Comparison of ENCODE assay signal across 19 cellular contexts in genomic region chr12:49066120-49066519, GRCh38. TPM values are rescaled to one million over a fixed set of nuclear protein-coding genes. Genes with fewer than 3 reads are reported as not detected.
DNase-seq lines count a peak whose midpoint lies in the region; ATAC-seq, FAIRE-seq and TF ChIP-seq lines count a peak whose summit lies in the region.
"Had no signal": no experiment of that assay in that cellular context is flagged by ENCODE, and none has a peak within 500 bp of the region (broad histone marks: within the 10 kb centered on the region; RNA-seq: fewer than 3 reads in every experiment).

No MANE protein-coding gene starts in this region.

- H3K27ac Mint-ChIP-seq in IgD-negative memory B cell (peak overlapping the region in 2 of 3 donors; percentile 6 to 86), endodermal cell (peak overlapping the region; percentile 74)
- H3K27ac Mint-ChIP-seq in natural killer cell treated with Interleukin-12 subunit alpha and Interleukin-12 subunit beta and Interleukin-15 and Interleukin-18, amount 100 ng/mL, for 72 hours, result no peak overlapping the region
- H3K27ac Mint-ChIP-seq: H9 had no signal

- H3K9me3 ChIP-seq in endodermal cell (ENCODE audit: control insufficient read depth, low read length), result no peaks in the 10 kb centered on the region
- no peaks in the 10 kb centered on the region for H3K9me3 ChIP-seq in small intestine (ENCODE audit: control insufficient read depth, low read depth)
- H3K9me3 ChIP-seq: BE2C had no signal

- intact Hi-C loops in cardiac septum (cut with DNase I) (no loop called here), Right ventricle myocardium superior (cut with DNase I) (loop anchor here (5.0 kb wide), 1 partner anchor 46 kb away; the partner anchor contains the start of gene LMBR1L), posterior vena cava (cut with DNase I) (no loop called here)

- no peak for ATAC-seq in Right ventricle myocardium superior (ENCODE audit: poor library complexity)
- no peak for ATAC-seq in natural killer cell treated with Interleukin-12 subunit alpha and Interleukin-12 subunit beta and Interleukin-15 and Interleukin-18, amount 100 ng/mL, for 72 hours
- ATAC-seq: HepG2 had no signal

- H3K4me1 ChIP-seq in endodermal cell (ENCODE audit: control insufficient read depth, insufficient read depth, low read length) (no peaks in the 10 kb centered on the region), small intestine (ENCODE audit: control insufficient read depth in 2 of 2, insufficient read depth in 1 of 2, low read depth in 1 of 2, low read length in 1 of 2) (peaks cover 0 to 4% of the 10 kb centered on the region in 2 donors)
- H3K4me1 ChIP-seq: BE2C had no signal

- TF ChIP-seq CTCF in endodermal cell (conservative IDR thresholded peaks at IDR 0.05), result no peak

- H3K4me3 Mint-ChIP-seq in IgD-negative memory B cell (peak overlapping the region in 1 of 4 donors; percentile 54), endodermal cell (no peak overlapping the region)
- no peak overlapping the region for H3K4me3 Mint-ChIP-seq in natural killer cell treated with Interleukin-12 subunit alpha and Interleukin-12 subunit beta and Interleukin-15 and Interleukin-18, amount 100 ng/mL, for 72 hours
- H3K4me3 Mint-ChIP-seq: H9 had no signal

- no peak overlapping the region for H3K9ac ChIP-seq in endodermal cell (ENCODE audit: extremely low read depth, low read length, poor library complexity, severe bottlenecking)

- H3K27ac ChIP-seq in endodermal cell (ENCODE audit: low read depth, low read length) (no peak overlapping the region), small intestine (ENCODE audit: low read depth in 1 of 2, low read length in 1 of 2) (no peak overlapping the region)
- H3K27ac ChIP-seq: C4-2B had no signal

- H3K36me3 Mint-ChIP-seq in IgD-negative memory B cell, result peaks cover 2% of the 10 kb centered on the region
- no peaks in the 10 kb centered on the region for H3K36me3 Mint-ChIP-seq in endodermal cell (ENCODE audit: low read depth)
- H3K36me3 Mint-ChIP-seq in natural killer cell treated with Interleukin-12 subunit alpha and Interleukin-12 subunit beta and Interleukin-15 and Interleukin-18, amount 100 ng/mL, for 72 hours, result peaks cover 7% of the 10 kb centered on the region

- no peaks in the 10 kb centered on the region for H3K36me3 ChIP-seq in endodermal cell (ENCODE audit: control insufficient read depth, insufficient read depth, low read length)
- no peaks in the 10 kb centered on the region for H3K36me3 ChIP-seq in small intestine (ENCODE audit: control insufficient read depth in 2 of 2, insufficient read depth in 2 of 2, low read length in 2 of 2)
- H3K36me3 ChIP-seq: BE2C had no signal

- 27 to 58% methylated on average over 2 to 4 of the region's 4 CpGs for WGBS in endodermal cell (ENCODE audit: insufficient coverage in 1 of 2, insufficient read length in 1 of 2), 2 experiments
- WGBS in small intestine, 3 donors, result 80 to 85% (median 82%) methylated on average over 4 of the region's 4 CpGs

- FAIRE-seq in small intestine (lab: Jason Lieb, UNC), result no peak
- FAIRE-seq: A204.1, HepG2 had no signal

- H3K27me3 ChIP-seq in endodermal cell (ENCODE audit: control insufficient read depth, insufficient read depth, low read length, poor library complexity, severe bottlenecking) (peaks cover 12% of the 10 kb centered on the region), small intestine (ENCODE audit: control insufficient read depth in 2 of 2, insufficient read depth in 2 of 2, low read length in 2 of 2) (no peaks in the 10 kb centered on the region)
- H3K27me3 ChIP-seq: BE2C had no signal

- H3K9me3 Mint-ChIP-seq in IgD-negative memory B cell (no peaks in the 10 kb centered on the region), endodermal cell (no peaks in the 10 kb centered on the region)
- no peaks in the 10 kb centered on the region for H3K9me3 Mint-ChIP-seq in natural killer cell treated with Interleukin-12 subunit alpha and Interleukin-12 subunit beta and Interleukin-15 and Interleukin-18, amount 100 ng/mL, for 72 hours
- H3K9me3 Mint-ChIP-seq: CD4-positive, alpha-beta memory T cell; H9 had no signal

- H3K4me1 Mint-ChIP-seq in IgD-negative memory B cell (peaks cover 18 to 25% (median 22%) of the 10 kb centered on the region in 3 donors), endodermal cell (peaks cover 11% of the 10 kb centered on the region)
- peaks cover 31 to 33% of the 10 kb centered on the region in 2 donors for H3K4me1 Mint-ChIP-seq in natural killer cell treated with Interleukin-12 subunit alpha and Interleukin-12 subunit beta and Interleukin-15 and Interleukin-18, amount 100 ng/mL, for 72 hours (ENCODE audit: low read depth in 2 of 2)

- DNase-seq in cardiac septum (ENCODE audit: low spot score), result peak; percentile 27
- no peak for DNase-seq in Right ventricle myocardium superior
- DNase-seq in endodermal cell, result peak; percentile 69
- DNase-seq in posterior vena cava (ENCODE audit: low spot score), result peak; percentile 17
- no peak for DNase-seq in small intestine
- DNase-seq in NCI-H526 (lab: John Stamatoyannopoulos, UW), result no peak
- DNase-seq in natural killer cell treated with Interleukin-12 subunit alpha and Interleukin-12 subunit beta and Interleukin-15 and Interleukin-18, amount 100 ng/mL, for 72 hours (ENCODE audit: low spot score), result no peak
- DNase-seq: ACHN; BE2C; Calu3; CD4-positive, alpha-beta memory T cell; DMS79 treated with DMSO at 0.1 percent for 48 hours; GF-D8; GOT3; H9 had no signal

- H3K4me3 ChIP-seq in endodermal cell (ENCODE audit: low read length) (no peak overlapping the region), small intestine (ENCODE audit: low read depth in 1 of 2, low read length in 2 of 2) (no peak overlapping the region)

- no peaks in the 10 kb centered on the region for H3K27me3 Mint-ChIP-seq in IgD-negative memory B cell
- peaks cover 13% of the 10 kb centered on the region for H3K27me3 Mint-ChIP-seq in endodermal cell (ENCODE audit: insufficient read depth)
- no peaks in the 10 kb centered on the region for H3K27me3 Mint-ChIP-seq in natural killer cell treated with Interleukin-12 subunit alpha and Interleukin-12 subunit beta and Interleukin-15 and Interleukin-18, amount 100 ng/mL, for 72 hours
- H3K27me3 Mint-ChIP-seq: CD4-positive, alpha-beta memory T cell had no signal

RNA-seq across cellular contexts. Expression of gene RHEBL1, which starts 3.7 kb away (rescaled TPM):
- total RNA-seq in cardiac septum (0.38 TPM), Right ventricle myocardium superior (0.48 TPM), endodermal cell (1 to 10 TPM; 2.5 to 3.2 TPM), posterior vena cava (under 1 TPM in 1 of 2 donors, not detected in 1; 0.38 TPM)
- polyA plus RNA-seq in IgD-negative memory B cell (3.2 TPM), small intestine (1 to 10 TPM in 2 of 3 donors, not detected in 1; 1.2 to 1.4 TPM)
- polyA plus RNA-seq in endodermal cell (2013, experiment 1 of 2), result 4.1 TPM
- polyA plus RNA-seq in endodermal cell (2013, experiment 2 of 2), result 3.7 TPM
- 10 to 100 TPM; 21.9 to 28.9 TPM for total RNA-seq in natural killer cell treated with Interleukin-12 subunit alpha and Interleukin-12 subunit beta and Interleukin-15 and Interleukin-18, amount 100 ng/mL, for 72 hours

RNA-seq across cellular contexts. Expression of gene KMT2D, which starts 5.5 kb away (rescaled TPM):
- total RNA-seq in cardiac septum (63.8 TPM), Right ventricle myocardium superior (38.1 TPM), endodermal cell (100 to 1,000 TPM; 118 to 123 TPM), posterior vena cava (10 to 100 TPM; 59.5 to 63.3 TPM)
- polyA plus RNA-seq in IgD-negative memory B cell (19.7 TPM), small intestine (10 to 100 TPM in 2 of 3 donors, 1 to 10 TPM in 1; 5.4 to 34.8 (median 10.7) TPM)
- polyA plus RNA-seq in endodermal cell (2013, experiment 1 of 2), result 30.1 TPM
- 36.6 TPM for polyA plus RNA-seq in endodermal cell (2013, experiment 2 of 2)
- total RNA-seq in natural killer cell treated with Interleukin-12 subunit alpha and Interleukin-12 subunit beta and Interleukin-15 and Interleukin-18, amount 100 ng/mL, for 72 hours, result 100 to 1,000 TPM; 120 to 199 TPM

RNA-seq across cellular contexts. Expression of gene DHH, which starts 28.5 kb away (rescaled TPM):
- total RNA-seq in cardiac septum (1.6 TPM), Right ventricle myocardium superior (0.32 TPM), endodermal cell (under 1 TPM; 0.15 to 0.51 TPM), posterior vena cava (1 to 10 TPM in 1 of 2 donors, under 1 TPM in 1; 0.93 to 2.7 TPM)
- polyA plus RNA-seq in IgD-negative memory B cell (not detected), small intestine (1 to 10 TPM in 1 of 3 donors, not detected in 2; 2.3 TPM)
- 0.18 TPM for polyA plus RNA-seq in endodermal cell (2013, experiment 1 of 2)
- 0.21 TPM for polyA plus RNA-seq in endodermal cell (2013, experiment 2 of 2)
- total RNA-seq in natural killer cell treated with Interleukin-12 subunit alpha and Interleukin-12 subunit beta and Interleukin-15 and Interleukin-18, amount 100 ng/mL, for 72 hours, result under 1 TPM; 0.24 to 0.31 TPM
- total RNA-seq: Calu3, HepG2 had no signal
- polyA plus RNA-seq: CD4-positive, alpha-beta memory T cell; HepG2 had no signal

RNA-seq across cellular contexts. Expression of gene LMBR1L, which starts 44.5 kb away (rescaled TPM):
- 33.3 TPM for total RNA-seq in cardiac septum
- total RNA-seq in Right ventricle myocardium superior, result 30.0 TPM
- polyA plus RNA-seq in IgD-negative memory B cell, result 37.3 TPM
- 10 to 100 TPM; 89.5 to 98.6 TPM for total RNA-seq in endodermal cell
- 124 TPM for polyA plus RNA-seq in endodermal cell (2013, experiment 1 of 2)
- 83.6 TPM for polyA plus RNA-seq in endodermal cell (2013, experiment 2 of 2)
- total RNA-seq in posterior vena cava, result 10 to 100 TPM; 37.7 to 40.8 TPM
- polyA plus RNA-seq in small intestine, result 100 to 1,000 TPM in 1 of 3 donors, 10 to 100 TPM in 2; 27.6 to 110 (median 65.4) TPM
- 10 to 100 TPM; 55.4 to 74.9 TPM for total RNA-seq in natural killer cell treated with Interleukin-12 subunit alpha and Interleukin-12 subunit beta and Interleukin-15 and Interleukin-18, amount 100 ng/mL, for 72 hours

RNA-seq across cellular contexts. Expression of gene PRKAG1, which starts 47.5 kb away (rescaled TPM):
- 80.4 TPM for total RNA-seq in cardiac septum
- total RNA-seq in Right ventricle myocardium superior, result 92.8 TPM
- polyA plus RNA-seq in IgD-negative memory B cell, result 45.6 TPM
- total RNA-seq in endodermal cell, result 10 to 100 TPM; 27.6 to 38.1 TPM
- 45.4 TPM for polyA plus RNA-seq in endodermal cell (2013, experiment 1 of 2)
- polyA plus RNA-seq in endodermal cell (2013, experiment 2 of 2), result 36.6 TPM
- total RNA-seq in posterior vena cava, result 10 to 100 TPM; 52.2 to 57.3 TPM
- polyA plus RNA-seq in small intestine, result 10 to 100 TPM; 50.0 to 60.6 (median 60.5) TPM
- 10 to 100 TPM; 63.4 to 70.3 TPM for total RNA-seq in natural killer cell treated with Interleukin-12 subunit alpha and Interleukin-12 subunit beta and Interleukin-15 and Interleukin-18, amount 100 ng/mL, for 72 hours

Comparison
In these comparisons a context has a peak if more than half of its experiments do, and no peak if none do; other contexts are left out.
1. DNase-seq: peak in cardiac septum (single experiment), endodermal cell (single experiment) and posterior vena cava (single experiment); none in Right ventricle myocardium superior (single experiment), small intestine (single experiment), NCI-H526 (0 of 2) and natural killer cell treated with Interleukin-12 subunit alpha and Interleukin-12 subunit beta and Interleukin-15 and Interleukin-18, amount 100 ng/mL, for 72 hours (single experiment).
2. H3K27ac Mint-ChIP-seq: peak in IgD-negative memory B cell (2 of 3) and endodermal cell (single experiment); none in natural killer cell treated with Interleukin-12 subunit alpha and Interleukin-12 subunit beta and Interleukin-15 and Interleukin-18, amount 100 ng/mL, for 72 hours (0 of 2).
3. RNA of gene RHEBL1, which starts 3.7 kb away (total RNA-seq): 21.9 to 28.9 TPM in natural killer cell treated with Interleukin-12 subunit alpha and Interleukin-12 subunit beta and Interleukin-15 and Interleukin-18, amount 100 ng/mL, for 72 hours; 2.5 to 3.2 TPM in endodermal cell, 0.48 TPM in Right ventricle myocardium superior (single experiment), 0.38 TPM in posterior vena cava and 0.38 TPM in cardiac septum (single experiment); every median in the first group is over 4 times any median in the second.